In genomic region chr20:41138217-41138526, GRCh38 we compare ENCODE assay signal across 1 cellular context.
A peak's percentile ranks its signal among the peaks of the same experiment; 100 is the strongest.
TF ChIP-seq lines count a peak whose summit lies in the region.

No MANE protein-coding gene starts in this region.

TF ChIP-seq in HepG2, 621 proteins besides CTCF, POLR2A, EP300 and RAD21 (continued from another document and continues in another):
- TF ChIP-seq ZNF318 (CRISPR knock-in tag; IDR thresholded peaks at IDR 0.05) (no peak), ZNF768 (CRISPR knock-in tag; IDR thresholded peaks at IDR 0.05) (no peak), ZFAT (CRISPR knock-in tag; conservative IDR thresholded peaks at IDR 0.05) (0 out of 2 replicates have a peak, but pooled peaks have one; percentile 56), SMC3 (IDR thresholded peaks at IDR 0.05; ENCODE audit: low read length) (no peak), POGK (CRISPR knock-in tag; conservative IDR thresholded peaks at IDR 0.05) (peak; percentile 30; the same call in 1 of the 2 replicates), LCORL (IDR thresholded peaks at IDR 0.05) (no peak), LCORL (CRISPR knock-in tag; IDR thresholded peaks at IDR 0.05) (no peak), ZNF317 (CRISPR knock-in tag; IDR thresholded peaks at IDR 0.05) (peak; percentile 79; the same call in 1 of the 2 replicates), KAT8 (CRISPR knock-in tag; IDR thresholded peaks at IDR 0.05) (0 out of 2 replicates have a peak, but pooled peaks have one; percentile 12), PAWR (CRISPR knock-in tag; IDR thresholded peaks at IDR 0.05; ENCODE audit: borderline replicate concordance) (no peak), AHR (CRISPR knock-in tag; IDR thresholded peaks at IDR 0.05) (no peak), ETV5 (CRISPR knock-in tag; IDR thresholded peaks at IDR 0.05; ENCODE audit: borderline replicate concordance) (no peak), PBX2 (CRISPR knock-in tag; IDR thresholded peaks at IDR 0.05) (no peak), TRIM24 (CRISPR knock-in tag; IDR thresholded peaks at IDR 0.05) (no peak), GMEB1 (CRISPR knock-in tag; IDR thresholded peaks at IDR 0.05; ENCODE audit: borderline replicate concordance) (no peak), GATA4 (IDR thresholded peaks at IDR 0.05; ENCODE audit: borderline replicate concordance, low read depth) (no peak), FOXJ3 (CRISPR knock-in tag; IDR thresholded peaks at IDR 0.05; ENCODE audit: borderline replicate concordance) (no peak), ZNF549 (CRISPR knock-in tag; IDR thresholded peaks at IDR 0.05) (no peak), PLSCR1 (CRISPR knock-in tag; IDR thresholded peaks at IDR 0.05; ENCODE audit: borderline replicate concordance) (no peak), SP140L (CRISPR knock-in tag; IDR thresholded peaks at IDR 0.05; ENCODE audit: borderline replicate concordance) (no peak; the same call in 1 of the 2 replicates), ZNF747 (CRISPR knock-in tag; IDR thresholded peaks at IDR 0.05; ENCODE audit: borderline replicate concordance) (no peak), FIP1L1 (IDR thresholded peaks at IDR 0.05; ENCODE audit: borderline replicate concordance, insufficient read depth, low read depth, low read length) (no peak), ZNF367 (CRISPR knock-in tag; IDR thresholded peaks at IDR 0.05; ENCODE audit: borderline replicate concordance) (no peak), ZNF430 (CRISPR knock-in tag; IDR thresholded peaks at IDR 0.05) (0 out of 2 replicates have a peak, but pooled peaks have one; percentile 24), ZFP1 (CRISPR knock-in tag; IDR thresholded peaks at IDR 0.05) (no peak), PRMT3 (CRISPR knock-in tag; IDR thresholded peaks at IDR 0.05; ENCODE audit: borderline replicate concordance, low read depth) (no peak), ZFP41 (CRISPR knock-in tag; IDR thresholded peaks at IDR 0.05; ENCODE audit: borderline replicate concordance) (no peak), ZNF138 (CRISPR knock-in tag; IDR thresholded peaks at IDR 0.05; ENCODE audit: low read depth) (no peak), ZMAT3 (CRISPR knock-in tag; conservative IDR thresholded peaks at IDR 0.05) (no peak; the same call in 1 of the 2 replicates), SNAPC4 (CRISPR knock-in tag; IDR thresholded peaks at IDR 0.05) (0 out of 2 replicates have a peak, but pooled peaks have one; percentile 5), ZNF331 (CRISPR knock-in tag; IDR thresholded peaks at IDR 0.05) (no peak), SOX6 (IDR thresholded peaks at IDR 0.05) (no peak), SOX6 (CRISPR knock-in tag; IDR thresholded peaks at IDR 0.05) (no peak), HMGXB4 (CRISPR knock-in tag; IDR thresholded peaks at IDR 0.05; ENCODE audit: borderline replicate concordance in 1 of 2, low read depth in 1 of 2) (0 out of 4 replicates have a peak, but pooled peaks of 1 of the 2 experiments have one; percentile 14)
